Comparison of ENCODE assay signal across 17 cellular contexts in genomic region chr2:217079165-217079564, GRCh38.
"Had no signal": no experiment of that assay in that cellular context is flagged by ENCODE, and none has a peak within 500 bp of the region (broad histone marks: within the 10 kb centered on the region; RNA-seq: fewer than 3 reads in every experiment).

No MANE protein-coding gene starts in this region.

- H3K27me3 ChIP-seq: esophagus muscularis mucosa, foreskin keratinocyte, heart left ventricle, sigmoid colon, stomach had no signal

- H3K9me3 ChIP-seq: esophagus muscularis mucosa, heart left ventricle, sigmoid colon, stomach, thoracic aorta had no signal

- DNase-seq: effector memory CD8-positive, alpha-beta T cell; foreskin keratinocyte; heart left ventricle; hippocampal formation; naive thymus-derived CD8-positive, alpha-beta T cell; occipital lobe; sigmoid colon; small intestine; stimulated activated CD4-positive, alpha-beta T cell treated with anti-CD3 and anti-CD28 coated beads, Interleukin-12 subunit alpha, Interleukin-12 subunit beta, amount 100 ng/mL, for 4 hours; stimulated activated naive CD4-positive, alpha-beta T cell; stomach; substantia nigra; trophoblast cell had no signal

- H3K4me3 ChIP-seq: esophagus muscularis mucosa, heart left ventricle, sigmoid colon, stomach, thoracic aorta had no signal

- FAIRE-seq: colon, small intestine had no signal

- H3K36me3 ChIP-seq: esophagus muscularis mucosa, heart left ventricle, sigmoid colon, stomach, thoracic aorta had no signal

- H3K27ac ChIP-seq: epithelial cell of prostate, esophagus muscularis mucosa, foreskin keratinocyte, heart left ventricle, stomach, thoracic aorta had no signal

- ATAC-seq: effector memory CD8-positive, alpha-beta T cell; foreskin keratinocyte; heart left ventricle; naive thymus-derived CD8-positive, alpha-beta T cell had no signal
